Comparison of ENCODE assay signal across 9 cellular contexts in genomic region chr12:120724720-120725119, GRCh38. TPM values are rescaled to one million over a fixed set of nuclear protein-coding genes. Genes with fewer than 3 reads are reported as not detected.
DNase-seq lines count a peak whose midpoint lies in the region; ATAC-seq and TF ChIP-seq lines count a peak whose summit lies in the region.
"Had no signal": no experiment of that assay in that cellular context is flagged by ENCODE, and none has a peak within 500 bp of the region (broad histone marks: within the 10 kb centered on the region; RNA-seq: fewer than 3 reads in every experiment).

No MANE protein-coding gene starts in this region.

- peaks cover 14% of the 10 kb centered on the region for H3K4me1 Mint-ChIP-seq in activated naive CD4-positive, alpha-beta T cell treated with anti-CD3 and anti-CD28 coated beads for 36 hours (ENCODE audit: low read depth)
- H3K4me1 Mint-ChIP-seq in activated B cell treated with CpG ODN at 0.5 μM for 24 hours: peaks cover 30% of the 10 kb centered on the region
- H3K4me1 Mint-ChIP-seq in stimulated activated naive CD8-positive, alpha-beta T cell treated with anti-CD3 and anti-CD28 coated beads, Interleukin-15, amount 100 ng/mL, for 72 hours: peaks cover 23% of the 10 kb centered on the region

- TF ChIP-seq CTCF in activated B cell treated with CpG ODN at 0.5 μM for 24 hours (IDR thresholded peaks at IDR 0.05): no peak

- intact Hi-C loops in activated naive CD4-positive, alpha-beta T cell treated with anti-CD3 and anti-CD28 coated beads for 36 hours (cut with micrococcal nuclease): loop anchor here (1.0 to 5.0 kb wide), 3 partner anchors 38 to 247 kb away; partner anchors contain the start of gene POP5
- intact Hi-C loops in activated B cell treated with CpG ODN at 0.5 μM for 24 hours (cut with micrococcal nuclease): loop anchor here (1.0 to 5.0 kb wide), 3 partner anchors 14 to 142 kb away; partner anchors contain the start of genes POP5 and UNC119B

- peaks cover 16% of the 10 kb centered on the region for H3K36me3 ChIP-seq in iPS-15b (ENCODE audit: control insufficient read depth, insufficient read depth, low read length)

- peaks cover 11% of the 10 kb centered on the region for H3K36me3 Mint-ChIP-seq in activated naive CD4-positive, alpha-beta T cell treated with anti-CD3 and anti-CD28 coated beads for 36 hours (ENCODE audit: low read depth)
- H3K36me3 Mint-ChIP-seq in activated B cell treated with CpG ODN at 0.5 μM for 24 hours (ENCODE audit: low read depth): peaks cover 37% of the 10 kb centered on the region

- DNase-seq in activated naive CD4-positive, alpha-beta T cell treated with anti-CD3 and anti-CD28 coated beads for 36 hours: no peak
- DNase-seq in activated naive CD4-positive, alpha-beta T cell (lab: John Stamatoyannopoulos, UW): no peak
- DNase-seq in activated B cell treated with CpG ODN at 0.5 μM for 24 hours (no peak), EL (no peak), NCI-H146 treated with DMSO at 0.1 percent for 48 hours (lab: John Stamatoyannopoulos, UW; ENCODE audit: unreplicated experiment) (no peak)
- no peak for DNase-seq in stimulated activated naive CD8-positive, alpha-beta T cell treated with anti-CD3 and anti-CD28 coated beads, Interleukin-15, amount 100 ng/mL, for 72 hours
- DNase-seq: foreskin melanocyte had no signal

- no peak overlapping the region for H3K27ac Mint-ChIP-seq in activated naive CD4-positive, alpha-beta T cell treated with anti-CD3 and anti-CD28 coated beads for 36 hours
- no peak overlapping the region for H3K27ac Mint-ChIP-seq in activated B cell treated with CpG ODN at 0.5 μM for 24 hours
- H3K27ac Mint-ChIP-seq in stimulated activated naive CD8-positive, alpha-beta T cell treated with anti-CD3 and anti-CD28 coated beads, Interleukin-15, amount 100 ng/mL, for 72 hours: no peak overlapping the region

- no peaks in the 10 kb centered on the region for H3K9me3 ChIP-seq in iPS-15b (ENCODE audit: control insufficient read depth, insufficient read depth, low read length)

- peak overlapping the region; percentile 47 for H3K9ac ChIP-seq in iPS-15b (ENCODE audit: low read depth, low read length)

- CTCF ChIA-PET in activated naive CD4-positive, alpha-beta T cell treated with anti-CD3 and anti-CD28 coated beads for 36 hours (lab: Charles Lee): interaction anchor here (0.6 to 1.5 kb wide), 4 partner anchors 75 to 217 kb away, joined by 3 to 8 read pairs (median 4); no protein-coding TSS in a partner anchor
- CTCF ChIA-PET in activated B cell treated with CpG ODN at 0.5 μM for 24 hours (lab: Charles Lee): no interaction called here

- POLR2A ChIA-PET in activated B cell treated with CpG ODN at 0.5 μM for 24 hours (lab: Charles Lee): no interaction called here

- peaks cover 3% of the 10 kb centered on the region for H3K27me3 ChIP-seq in iPS-15b (ENCODE audit: control insufficient read depth, insufficient read depth, low read length)

- peak overlapping the region; percentile 74 for H3K4me3 Mint-ChIP-seq in activated naive CD4-positive, alpha-beta T cell treated with anti-CD3 and anti-CD28 coated beads for 36 hours
- peak overlapping the region; percentile 86 for H3K4me3 Mint-ChIP-seq in activated B cell treated with CpG ODN at 0.5 μM for 24 hours
- peak overlapping the region; percentile 94 to 97 for H3K4me3 Mint-ChIP-seq in stimulated activated naive CD8-positive, alpha-beta T cell treated with anti-CD3 and anti-CD28 coated beads, Interleukin-15, amount 100 ng/mL, for 72 hours

- H3K4me3 ChIP-seq in iPS-15b (ENCODE audit: low read depth, low read length): peak overlapping the region; percentile 71

- ATAC-seq in activated B cell treated with CpG ODN at 0.5 μM for 24 hours (ENCODE audit: low read depth): no peak
- ATAC-seq in stimulated activated naive CD8-positive, alpha-beta T cell treated with anti-CD3 and anti-CD28 coated beads, Interleukin-15, amount 100 ng/mL, for 72 hours: no peak
- no peak for ATAC-seq in HG02798 (IDR thresholded peaks at IDR 0.05; ENCODE audit: poor library complexity, unreplicated experiment)

- H3K27me3 Mint-ChIP-seq in activated naive CD4-positive, alpha-beta T cell treated with anti-CD3 and anti-CD28 coated beads for 36 hours (ENCODE audit: low read depth): no peaks in the 10 kb centered on the region
- H3K27me3 Mint-ChIP-seq in activated B cell treated with CpG ODN at 0.5 μM for 24 hours: no peaks in the 10 kb centered on the region
- no peaks in the 10 kb centered on the region for H3K27me3 Mint-ChIP-seq in stimulated activated naive CD8-positive, alpha-beta T cell treated with anti-CD3 and anti-CD28 coated beads, Interleukin-15, amount 100 ng/mL, for 72 hours

- H3K9me3 Mint-ChIP-seq in activated naive CD4-positive, alpha-beta T cell treated with anti-CD3 and anti-CD28 coated beads for 36 hours: no peaks in the 10 kb centered on the region
- no peaks in the 10 kb centered on the region for H3K9me3 Mint-ChIP-seq in activated B cell treated with CpG ODN at 0.5 μM for 24 hours
- no peaks in the 10 kb centered on the region for H3K9me3 Mint-ChIP-seq in stimulated activated naive CD8-positive, alpha-beta T cell treated with anti-CD3 and anti-CD28 coated beads, Interleukin-15, amount 100 ng/mL, for 72 hours

- peaks cover 7% of the 10 kb centered on the region for H3K4me1 ChIP-seq in iPS-15b (ENCODE audit: control insufficient read depth, insufficient read depth, low read length)

RNA-seq across cellular contexts. Expression of gene ACADS, which starts 0.9 kb away (rescaled TPM):
- 10 to 100 TPM; 15.4 to 15.8 TPM for total RNA-seq in activated naive CD4-positive, alpha-beta T cell treated with anti-CD3 and anti-CD28 coated beads for 36 hours
- 9.4 and 11.1 TPM in 2 replicates for total RNA-seq in activated B cell treated with CpG ODN at 0.5 μM for 24 hours

RNA-seq across cellular contexts. Expression of gene UNC119B, which starts 14.5 kb away (rescaled TPM):
- total RNA-seq in activated naive CD4-positive, alpha-beta T cell treated with anti-CD3 and anti-CD28 coated beads for 36 hours: 10 to 100 TPM; 31.9 to 32.6 TPM
- total RNA-seq in activated B cell treated with CpG ODN at 0.5 μM for 24 hours: 17.3 and 18.5 TPM in 2 replicates

RNA-seq across cellular contexts. Expression of gene MLEC, which starts 37.8 kb away (rescaled TPM):
- total RNA-seq in activated naive CD4-positive, alpha-beta T cell treated with anti-CD3 and anti-CD28 coated beads for 36 hours: 10 to 100 TPM; 78.6 to 89.7 TPM
- total RNA-seq in activated B cell treated with CpG ODN at 0.5 μM for 24 hours: 60.6 and 69.6 TPM in 2 replicates
